In the genomic region with DNA sequence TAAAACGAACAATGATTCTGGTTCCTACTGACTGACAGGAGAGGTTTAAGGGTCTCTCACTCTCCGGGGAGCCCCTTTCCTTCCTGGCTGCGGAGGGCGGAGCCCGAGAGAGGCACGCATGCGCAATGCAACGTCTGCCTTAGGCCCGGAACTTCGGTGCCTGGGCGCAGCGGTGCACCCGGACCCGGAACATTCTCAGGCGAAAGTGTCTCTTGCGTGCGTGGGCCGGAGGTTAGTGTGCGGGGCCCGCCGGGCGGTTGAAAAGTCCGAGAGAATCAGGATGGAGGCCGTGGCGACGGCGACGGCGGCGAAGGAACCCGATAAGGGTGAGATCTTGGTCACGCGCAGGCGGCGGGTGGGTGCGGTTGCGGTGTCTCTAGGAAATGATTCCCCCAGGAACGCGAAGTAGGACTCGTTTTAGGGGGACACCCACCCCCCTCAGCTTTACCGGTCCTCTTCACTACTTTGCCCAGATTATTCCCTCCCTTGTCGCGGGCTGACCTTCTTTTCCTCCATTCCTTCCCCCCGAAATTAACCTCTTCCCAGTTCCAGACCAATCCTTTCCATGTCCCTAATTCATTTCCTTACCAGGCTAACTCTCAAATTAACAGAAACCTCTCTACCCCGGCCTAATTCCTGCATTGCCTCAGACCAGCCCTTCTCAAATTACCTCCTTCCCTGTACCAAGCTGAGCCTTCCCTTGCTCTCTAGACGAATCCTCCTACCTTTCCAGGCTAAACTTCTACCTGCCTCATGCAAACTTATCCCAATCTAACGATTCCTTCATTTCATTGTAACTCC, we compare ENCODE assay signal across 8 cellular contexts. TPM values are rescaled to one million over a fixed set of nuclear protein-coding genes. Genes with fewer than 3 reads are reported as not detected.
DNase-seq lines count a peak whose midpoint lies in the region; ATAC-seq and TF ChIP-seq lines count a peak whose summit lies in the region.

A gene (plus strand): TSS at position 142 of the 801 bp plus-strand sequence. CDS start 139 bp downstream, at position 281.

- ATAC-seq in Right ventricle myocardium superior (ENCODE audit: poor library complexity): peak; percentile 91

- H3K23ac ChIP-seq in trophoblast cell (ENCODE audit: low read length): no peak within 1 kb of the TSS

- WGBS in trophoblast cell (ENCODE audit: extremely low coverage, insufficient coverage, insufficient read length): no CpG with 5 or more reads among the region's 47 CpGs
- WGBS in transverse colon (ENCODE audit: low coverage in 1 of 2), 2 donors: 1% methylated on average over 35 to 47 of the region's 47 CpGs

- H3K4me3 ChIP-seq in GM06990 (replicated peaks; ENCODE audit: low read depth, low read length): peak within 1 kb of the TSS; percentile 80
- peak within 1 kb of the TSS; percentile 64 for H3K4me3 ChIP-seq in HFF-Myc (replicated peaks; ENCODE audit: low read depth, low read length)
- peak within 1 kb of the TSS; percentile 83 for H3K4me3 ChIP-seq in trophoblast cell (ENCODE audit: low read depth, low read length)
- peak within 1 kb of the TSS; percentile 60 to 67 (median 64) for H3K4me3 ChIP-seq in transverse colon

- peak within 1 kb of the TSS; percentile 92 for H4K91ac ChIP-seq in trophoblast cell (ENCODE audit: low read depth, low read length)

- peaks cover 10% of the 10 kb centered on the region for H3K36me3 ChIP-seq in GM06990 (ENCODE audit: control insufficient read depth, insufficient read depth, low read length)
- peaks cover 38 to 39% of the 10 kb centered on the region in 2 experiments for H3K36me3 ChIP-seq in trophoblast cell (ENCODE audit: control insufficient read depth in 1 of 2, insufficient read depth in 2 of 2, low read length in 2 of 2)
- H3K36me3 ChIP-seq in transverse colon: peaks cover 0 to 28% (median 10%) of the 10 kb centered on the region in 4 donors

- H2AK5ac ChIP-seq in trophoblast cell (ENCODE audit: low read length): peak within 1 kb of the TSS; percentile 75

- H4K12ac ChIP-seq in trophoblast cell (ENCODE audit: low read depth, low read length): peak within 1 kb of the TSS; percentile 86

- TF ChIP-seq EP300 in transverse colon (IDR thresholded peaks at IDR 0.05; ENCODE audit: low read depth): no peak

- peak within 1 kb of the TSS; percentile 90 for H2AFZ ChIP-seq in trophoblast cell (ENCODE audit: insufficient read depth, low read length, poor library complexity)

- peak within 1 kb of the TSS; percentile 1 for H2BK12ac ChIP-seq in trophoblast cell (ENCODE audit: low read length)

- intact Hi-C loops in Right ventricle myocardium superior (cut with DNase I): loop anchor here (5.0 kb wide), 1 partner anchor 42 kb away; a partner anchor contains a TSS
- intact Hi-C loops in transverse colon (cut with DNase I; ENCODE audit: low total_unique reads): no loop called here

- TF ChIP-seq CTCF in GM06990 (IDR thresholded peaks at IDR 0.05; ENCODE audit: insufficient read depth, low read length, poor library complexity, severe bottlenecking): no peak
- TF ChIP-seq CTCF in HFF-Myc (IDR thresholded peaks at IDR 0.05; ENCODE audit: low read depth, low read length, missing control alignments): no peak
- TF ChIP-seq CTCF in transverse colon (IDR thresholded peaks at IDR 0.05): no peak

- H3K27me3 ChIP-seq in GM06990 (replicated peaks; ENCODE audit: control insufficient read depth, insufficient read depth, low read length) (no peaks in the 10 kb centered on the region), trophoblast cell (ENCODE audit: insufficient read depth, low read length) (no peaks in the 10 kb centered on the region), transverse colon (no peaks in the 10 kb centered on the region)

- H3K18ac ChIP-seq in trophoblast cell (ENCODE audit: low read length): peak within 1 kb of the TSS; percentile 95

- peak within 1 kb of the TSS; percentile 92 for H3K27ac ChIP-seq in trophoblast cell (ENCODE audit: low read depth, low read length)
- peak within 1 kb of the TSS; percentile 91 to 96 (median 93) for H3K27ac ChIP-seq in transverse colon

- H3K4ac ChIP-seq in trophoblast cell (ENCODE audit: low read depth, low read length): peak within 1 kb of the TSS; percentile 81

- peak; percentile 76 for TF ChIP-seq POLR2A in transverse colon (IDR thresholded peaks at IDR 0.05)

- H3K14ac ChIP-seq in trophoblast cell (ENCODE audit: low read length): peak within 1 kb of the TSS; percentile 93

- peak; percentile 92 for DNase-seq in GM06990 (ENCODE audit: extremely low read depth, insufficient read length)
- peak; percentile 63 for DNase-seq in HFF-Myc (ENCODE audit: extremely low read depth, low read depth)
- peak; percentile 66 for DNase-seq in NCI-H1105 (lab: John Stamatoyannopoulos, UW)
- peak; percentile 86 for DNase-seq in SW480 (ENCODE audit: low spot score)
- peak; percentile 72 for DNase-seq in activated naive CD8-positive, alpha-beta T cell treated with anti-CD3 and anti-CD28 coated beads, Interleukin-2, amount 50 U/mL, for 16 hours (ENCODE audit: low read depth, low spot score)
- peak; percentile 92 for DNase-seq in Right ventricle myocardium superior
- peak; percentile 72 to 89 for DNase-seq in trophoblast cell
- DNase-seq in transverse colon: peak; percentile 90

- H3K9me3 ChIP-seq in trophoblast cell (ENCODE audit: insufficient read depth, low read depth, low read length) (no peaks in the 10 kb centered on the region), transverse colon (no peaks in the 10 kb centered on the region)

- H3K79me1 ChIP-seq in trophoblast cell (ENCODE audit: low read length): peaks cover 8% of the 10 kb centered on the region

- peak within 1 kb of the TSS; percentile 97 for H4K8ac ChIP-seq in trophoblast cell (ENCODE audit: low read depth, low read length)

- H3K4me1 ChIP-seq in trophoblast cell (ENCODE audit: control insufficient read depth in 1 of 2, insufficient read depth in 2 of 2, low read length in 2 of 2) (peaks cover 5 to 13% of the 10 kb centered on the region in 2 experiments), transverse colon (peaks cover 22 to 52% (median 34%) of the 10 kb centered on the region in 4 donors)

- H2BK120ac ChIP-seq in trophoblast cell (ENCODE audit: insufficient read depth, low read length, poor library complexity): peak within 1 kb of the TSS; percentile 90

- peak within 1 kb of the TSS; percentile 90 for H3K9ac ChIP-seq in trophoblast cell (ENCODE audit: low read length)

- in situ Hi-C loops in transverse colon (cut with MboI; ENCODE audit: low pct_ligation_motif_present in 1 of 4, low pct_unique_long_range_greater_than_20kb in 1 of 4, low sequenced_read_pairs in 3 of 4): no loop called here

- peak within 1 kb of the TSS; percentile 95 for H2BK5ac ChIP-seq in trophoblast cell (ENCODE audit: low read depth, low read length, poor library complexity)

- H3K4me2 ChIP-seq in trophoblast cell (ENCODE audit: low read length): peak within 1 kb of the TSS; percentile 78

- peaks cover 4% of the 10 kb centered on the region for H3K79me2 ChIP-seq in trophoblast cell (ENCODE audit: control insufficient read depth, insufficient read depth, low read length, poor library complexity)

RNA-seq across cellular contexts. Expression of the gene that starts here (rescaled TPM):
- 14.3 TPM for total RNA-seq in Right ventricle myocardium superior
- 24.7 and 26.3 TPM in 2 replicates for polyA plus RNA-seq in trophoblast cell (2013)
- total RNA-seq in transverse colon: 10 to 100 TPM; 10.1 to 22.4 (median 15.4) TPM

Comparison
In these comparisons a context has a peak if more than half of its experiments do, and no peak if none do; other contexts are left out.
1. Peak in every context shown above with its lines: DNase-seq, ATAC-seq, H3K4me3 ChIP-seq and H3K27ac ChIP-seq.